In the genomic region with DNA sequence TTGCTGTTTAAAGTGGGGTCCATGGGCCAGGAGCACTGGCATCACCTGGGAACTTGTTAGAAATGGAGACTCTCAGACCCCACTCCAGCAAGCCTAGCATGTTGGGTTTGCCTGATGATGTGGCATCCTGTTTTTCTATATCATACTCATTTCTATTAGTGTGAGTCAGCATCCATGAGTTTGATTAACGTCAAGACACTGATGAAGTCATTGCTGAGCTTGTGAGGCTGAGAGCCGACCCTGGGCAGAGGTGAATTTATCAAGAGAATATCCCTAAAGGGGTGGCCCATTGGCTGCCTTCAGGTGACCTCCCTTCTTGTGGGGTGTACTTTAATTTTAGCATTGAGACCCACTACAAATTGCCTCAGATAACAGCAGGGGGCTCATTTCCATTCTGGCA, we compare ENCODE assay signal across 14 cellular contexts. TPM values are rescaled to one million over a fixed set of nuclear protein-coding genes. Genes with fewer than 3 reads are reported as not detected.
DNase-seq lines count a peak whose midpoint lies in the region; ATAC-seq and TF ChIP-seq lines count a peak whose summit lies in the region.
"Had no signal": no experiment of that assay in that cellular context is flagged by ENCODE, and none has a peak within 500 bp of the region (broad histone marks: within the 10 kb centered on the region; RNA-seq: fewer than 3 reads in every experiment).

No MANE protein-coding gene starts in this region.

- H2AFZ ChIP-seq in fibroblast of lung (ENCODE audit: low read length): peak overlapping the region; percentile 34

- no peaks in the 10 kb centered on the region for H3K27me3 ChIP-seq in RWPE2 (ENCODE audit: insufficient read depth, poor library complexity, severe bottlenecking)
- no peaks in the 10 kb centered on the region for H3K27me3 ChIP-seq in fibroblast of lung (ENCODE audit: control insufficient read depth, insufficient read depth, low read length)
- H3K27me3 ChIP-seq in ascending aorta: no peaks in the 10 kb centered on the region
- H3K27me3 ChIP-seq: BLaER1 had no signal

- H4K20me1 ChIP-seq in fibroblast of lung (ENCODE audit: control insufficient read depth, extremely low read depth, insufficient read depth, low read length): no peaks in the 10 kb centered on the region
- H4K20me1 ChIP-seq: BLaER1 had no signal

- H3K4me2 ChIP-seq in fibroblast of lung (ENCODE audit: extremely low read depth, insufficient read depth, low read length): no peak overlapping the region
- H3K4me2 ChIP-seq: BLaER1 had no signal

- no peaks in the 10 kb centered on the region for H3K79me2 ChIP-seq in fibroblast of lung (ENCODE audit: control insufficient read depth, insufficient read depth, low read length)

- H3K9ac ChIP-seq in fibroblast of lung (ENCODE audit: insufficient read depth, low read length): no peak overlapping the region
- H3K9ac ChIP-seq: BLaER1 had no signal

- H3K36me3 ChIP-seq in RWPE2 (ENCODE audit: low read depth) (no peaks in the 10 kb centered on the region), fibroblast of lung (ENCODE audit: control insufficient read depth, insufficient read depth, low read length) (no peaks in the 10 kb centered on the region), ascending aorta (no peaks in the 10 kb centered on the region)
- H3K36me3 ChIP-seq: BLaER1 had no signal

- H3K4me1 ChIP-seq in RWPE2 (ENCODE audit: insufficient read depth, poor library complexity, severe bottlenecking): peaks cover 48% of the 10 kb centered on the region
- H3K4me1 ChIP-seq in fibroblast of lung (ENCODE audit: control insufficient read depth, extremely low read depth, insufficient read depth, low read length): no peaks in the 10 kb centered on the region
- H3K4me1 ChIP-seq in ascending aorta: peaks cover 0 to 2% of the 10 kb centered on the region in 2 donors
- H3K4me1 ChIP-seq: BLaER1 had no signal

- ATAC-seq in RWPE2 (ENCODE audit: low read depth): peak; percentile 64
- peak; percentile 65 for ATAC-seq in stimulated activated naive CD8-positive, alpha-beta T cell treated with anti-CD3 and anti-CD28 coated beads, Interleukin-15, Interleukin-2, amounts not matched to agents 100 U/mL and 50 U/mL, for 24 hours
- no peak for ATAC-seq in HG03432 (IDR thresholded peaks at IDR 0.05; ENCODE audit: unreplicated experiment)
- ATAC-seq in GM18511 (IDR thresholded peaks at IDR 0.05; ENCODE audit: unreplicated experiment): no peak
- ATAC-seq: mucosa of descending colon had no signal

- peak overlapping the region; percentile 47 for H3K27ac Mint-ChIP-seq in activated T-cell treated with anti-CD3 and anti-CD28 coated beads, Interleukin-2, amount 50 U/mL, for 24 hours

- peaks cover 12% of the 10 kb centered on the region for H3K27me3 Mint-ChIP-seq in activated T-cell treated with anti-CD3 and anti-CD28 coated beads, Interleukin-2, amount 50 U/mL, for 24 hours

- no peak overlapping the region for H3K4me3 ChIP-seq in RWPE2 (ENCODE audit: severe bottlenecking)
- no peak overlapping the region for H3K4me3 ChIP-seq in fibroblast of lung (replicated peaks in 1 of 4; ENCODE audit: control extremely low read depth in 1 of 4, insufficient read depth in 1 of 4, low read depth in 3 of 4, low read length in 4 of 4)
- no peak overlapping the region for H3K4me3 ChIP-seq in ascending aorta
- H3K4me3 ChIP-seq: BLaER1, mucosa of descending colon had no signal

- peak overlapping the region; percentile 72 for H3K27ac ChIP-seq in RWPE2 (ENCODE audit: poor library complexity, severe bottlenecking)
- peak overlapping the region; percentile 38 for H3K27ac ChIP-seq in fibroblast of lung (ENCODE audit: insufficient read depth, low read length)
- no peak overlapping the region for H3K27ac ChIP-seq in ascending aorta
- H3K27ac ChIP-seq: BLaER1 had no signal

- no peak for DNase-seq in activated T-cell treated with anti-CD3 and anti-CD28 coated beads, Interleukin-2, amount 50 U/mL, for 24 hours
- no peak for DNase-seq in activated T-cell treated with anti-CD3 and anti-CD28 coated beads for 4 hours
- no peak for DNase-seq in RWPE2 (ENCODE audit: low spot score)
- peak; percentile 81 to 85 for DNase-seq in fibroblast of lung (ENCODE audit: low read depth in 2 of 2)
- DNase-seq in stimulated activated naive CD8-positive, alpha-beta T cell treated with anti-CD3 and anti-CD28 coated beads, Interleukin-15, Interleukin-2, amounts not matched to agents 100 U/mL and 50 U/mL, for 24 hours: no peak
- DNase-seq in ascending aorta (ENCODE audit: low spot score in 2 of 2): no peak
- DNase-seq: cerebellar nuclear complex; mucosa of descending colon; NCI-H446 treated with DMSO at 0.1 percent for 48 hours; small intestine; stimulated activated naive CD4-positive, alpha-beta T cell had no signal

- no peak for TF ChIP-seq CTCF in RWPE2 (IDR thresholded peaks at IDR 0.05; ENCODE audit: poor library complexity, severe bottlenecking)
- no peak for TF ChIP-seq CTCF in fibroblast of lung (conservative IDR thresholded peaks at IDR 0.05 in 1 of 2, IDR thresholded peaks at IDR 0.05 in 1 of 2; ENCODE audit: low read depth in 1 of 2, low read length in 2 of 2)
- no peak for TF ChIP-seq CTCF in ascending aorta (IDR thresholded peaks at IDR 0.05)

- H3K9me3 Mint-ChIP-seq in activated T-cell treated with anti-CD3 and anti-CD28 coated beads, Interleukin-2, amount 50 U/mL, for 24 hours: no peaks in the 10 kb centered on the region

- H3K4me1 Mint-ChIP-seq in activated T-cell treated with anti-CD3 and anti-CD28 coated beads, Interleukin-2, amount 50 U/mL, for 24 hours (ENCODE audit: low read depth): peaks cover 9% of the 10 kb centered on the region

- H3K4me3 Mint-ChIP-seq in activated T-cell treated with anti-CD3 and anti-CD28 coated beads, Interleukin-2, amount 50 U/mL, for 24 hours: no peak overlapping the region

- no peaks in the 10 kb centered on the region for H3K36me3 Mint-ChIP-seq in activated T-cell treated with anti-CD3 and anti-CD28 coated beads, Interleukin-2, amount 50 U/mL, for 24 hours (ENCODE audit: low read depth)

- H3K9me3 ChIP-seq in RWPE2 (ENCODE audit: severe bottlenecking) (no peaks in the 10 kb centered on the region), fibroblast of lung (ENCODE audit: control insufficient read depth, insufficient read depth, low read depth, low read length) (no peaks in the 10 kb centered on the region), ascending aorta (no peaks in the 10 kb centered on the region)
- H3K9me3 ChIP-seq: BLaER1, mucosa of descending colon had no signal

- intact Hi-C loops in ascending aorta (cut with DNase I): no loop called here

RNA-seq across cellular contexts. Expression of a gene that starts 43.4 kb away (rescaled TPM):
- 0.26 and 0.83 TPM in 2 replicates for total RNA-seq in fibroblast of lung
- polyA plus RNA-seq in fibroblast of lung: 0.29 and 0.61 TPM in 2 replicates
- 0.54 and 0.76 TPM in 2 replicates for polyA plus RNA-seq in fibroblast of lung (2012)
- 0.07 and 2.7 TPM in 2 replicates for polyA minus RNA-seq in fibroblast of lung (ENCODE audit: low replicate concordance)
- 52.3 TPM for total RNA-seq in ascending aorta

Comparison
In these comparisons a context has a peak if more than half of its experiments do, and no peak if none do; other contexts are left out.
1. DNase-seq: peak in fibroblast of lung (2 of 2); none in activated T-cell treated with anti-CD3 and anti-CD28 coated beads, Interleukin-2, amount 50 U/mL, for 24 hours (single experiment), activated T-cell treated with anti-CD3 and anti-CD28 coated beads for 4 hours (single experiment), RWPE2 (single experiment), stimulated activated naive CD8-positive, alpha-beta T cell treated with anti-CD3 and anti-CD28 coated beads, Interleukin-15, Interleukin-2, amounts not matched to agents 100 U/mL and 50 U/mL, for 24 hours (single experiment) and ascending aorta (0 of 2).
2. ATAC-seq: peak in RWPE2 (single experiment) and stimulated activated naive CD8-positive, alpha-beta T cell treated with anti-CD3 and anti-CD28 coated beads, Interleukin-15, Interleukin-2, amounts not matched to agents 100 U/mL and 50 U/mL, for 24 hours (single experiment); none in HG03432 (single experiment) and GM18511 (single experiment).
3. H3K27ac ChIP-seq: peak in RWPE2 (single experiment) and fibroblast of lung (single experiment); none in ascending aorta (0 of 2).
4. RNA of a gene that starts 43.4 kb away (total RNA-seq): 52.3 TPM in ascending aorta (single experiment); 0.26 to 0.83 TPM in fibroblast of lung; every median in the first group is over 10 times any median in the second.